Comparison of ENCODE assay signal across 8 cellular contexts in genomic region chr21:45982256-45982757, GRCh38. TPM values are rescaled to one million over a fixed set of nuclear protein-coding genes. Genes with fewer than 3 reads are reported as not detected.
DNase-seq lines count a peak whose midpoint lies in the region; ATAC-seq and TF ChIP-seq lines count a peak whose summit lies in the region.

No MANE protein-coding gene starts in this region.

- no peaks in the 10 kb centered on the region for H4K20me1 ChIP-seq in HCT116 (ENCODE audit: insufficient read depth)
- H4K20me1 ChIP-seq in smooth muscle cell (ENCODE audit: low read depth), result peaks cover 57% of the 10 kb centered on the region

- H3K4me1 ChIP-seq in HCT116 (ENCODE audit: control insufficient read depth in 1 of 2, insufficient read depth in 2 of 2, low read length in 2 of 2) (peaks cover 3 to 35% of the 10 kb centered on the region in 2 experiments; a peak in 3 of 4 replicates), iPS-18a (ENCODE audit: control insufficient read depth, low read depth, low read length) (peaks cover 3% of the 10 kb centered on the region), smooth muscle cell (ENCODE audit: low read depth) (peaks cover 12% of the 10 kb centered on the region)

- CTCF ChIA-PET in HCT116 (lab: Charles Lee), result no interaction called here

- H3K4me3 ChIP-seq in HCT116 (replicated peaks in 1 of 2; ENCODE audit: low read depth in 1 of 2, low read length in 2 of 2) (peak overlapping the region; percentile 76 to 82), iPS-18a (ENCODE audit: low read length) (peak overlapping the region; percentile 64), smooth muscle cell (peak overlapping the region; percentile 97)

- H2AFZ ChIP-seq in HCT116 (ENCODE audit: low read depth, low read length, poor library complexity, severe bottlenecking), result no peak overlapping the region
- H2AFZ ChIP-seq in smooth muscle cell (ENCODE audit: low read depth), result no peak overlapping the region

- TF ChIP-seq RAD21 in HCT116 (IDR thresholded peaks at IDR 0.05; ENCODE audit: low read depth), result no peak

- H3K9ac ChIP-seq in HCT116 (ENCODE audit: low read length), result peak overlapping the region; percentile 83
- H3K9ac ChIP-seq in iPS-18a (ENCODE audit: low read length), result peak overlapping the region; percentile 56
- peak overlapping the region; percentile 84 for H3K9ac ChIP-seq in smooth muscle cell (ENCODE audit: low read depth)

- no peak for TF ChIP-seq POLR2A in HCT116 (IDR thresholded peaks at IDR 0.05; ENCODE audit: borderline replicate concordance, extremely low read depth, insufficient read depth, insufficient read length)

- intact Hi-C loops in HCT116 (cut with micrococcal nuclease), result no loop called here

- H3K9me3 ChIP-seq in HCT116 (ENCODE audit: control insufficient read depth in 1 of 2, insufficient read depth in 1 of 2, low read depth in 1 of 2, low read length in 2 of 2) (no peaks in the 10 kb centered on the region), iPS-18a (ENCODE audit: control insufficient read depth, low read depth, low read length) (no peaks in the 10 kb centered on the region), smooth muscle cell (replicated peaks; ENCODE audit: low read depth) (no peaks in the 10 kb centered on the region)

- RAD21 ChIA-PET in HCT116 (lab: Charles Lee; ENCODE audit: low non-redundant PET in 1 of 2, low total read pairs in 2 of 2, uncharacterized antibody in 2 of 2, unreplicated experiment in 2 of 2), result no interaction called here

- no peak for TF ChIP-seq CTCF in HCT116 (IDR thresholded peaks at IDR 0.05 in 2 of 3, conservative IDR thresholded peaks at IDR 0.05 in 1 of 3; ENCODE audit: borderline replicate concordance in 1 of 3, insufficient read depth in 1 of 3, low read depth in 2 of 3, low read length in 2 of 3)
- TF ChIP-seq CTCF in smooth muscle cell (IDR thresholded peaks at IDR 0.05; ENCODE audit: borderline replicate concordance, insufficient read depth, poor library complexity, severe bottlenecking), result no peak

- H3K27ac ChIP-seq in HCT116 (ENCODE audit: low read depth, low read length) (peak overlapping the region; percentile 90), angular gyrus (ENCODE audit: low read depth, low read length) (peak overlapping the region; percentile 58), iPS-18a (ENCODE audit: low read length) (no peak overlapping the region), smooth muscle cell (ENCODE audit: low read depth) (peak overlapping the region; percentile 73)

- peak overlapping the region; percentile 95 for H3K4me2 ChIP-seq in HCT116 (ENCODE audit: low read length)
- H3K4me2 ChIP-seq in smooth muscle cell, result peak overlapping the region; percentile 99

- H3K79me2 ChIP-seq in HCT116 (ENCODE audit: insufficient read depth, low read length) (no peaks in the 10 kb centered on the region; the same call in 1 of the 2 replicates), smooth muscle cell (ENCODE audit: low read depth) (peaks cover 58% of the 10 kb centered on the region)

- 0 out of 2 replicates have a peak, but pooled peaks have one; percentile 2 for ATAC-seq in HCT116
- no peak for ATAC-seq in HG02973 (IDR thresholded peaks at IDR 0.05; ENCODE audit: unreplicated experiment)
- ATAC-seq in HG03045 (IDR thresholded peaks at IDR 0.05; ENCODE audit: unreplicated experiment), result no peak
- no peak for ATAC-seq in GM18502 (IDR thresholded peaks at IDR 0.05; ENCODE audit: poor library complexity, unreplicated experiment)

- 4% methylated on average over 31 of the region's 32 CpGs for WGBS in smooth muscle cell (ENCODE audit: low lambda C conversion rate)

- H3K9me2 ChIP-seq in HCT116 (ENCODE audit: insufficient read depth), result no peaks in the 10 kb centered on the region

- H3K36me3 ChIP-seq in HCT116 (ENCODE audit: control insufficient read depth in 1 of 2, insufficient read depth in 2 of 2, low read length in 2 of 2) (peaks cover 0 to 11% of the 10 kb centered on the region in 2 experiments; a peak in 2 of 4 replicates), iPS-18a (ENCODE audit: control insufficient read depth, low read depth, low read length) (peaks cover 16% of the 10 kb centered on the region), smooth muscle cell (ENCODE audit: low read depth) (no peaks in the 10 kb centered on the region)

- no peak for DNase-seq in HCT116 (ENCODE audit: low read depth, low spot score)
- no peak for DNase-seq in smooth muscle cell (lab: John Stamatoyannopoulos, UW; ENCODE audit: unreplicated experiment)
- no peak for DNase-seq in NCI-H146 treated with DMSO at 0.1 percent for 48 hours (lab: John Stamatoyannopoulos, UW; ENCODE audit: unreplicated experiment)

- peaks cover 33% of the 10 kb centered on the region for H3F3A ChIP-seq in smooth muscle cell (ENCODE audit: low read depth)

- H3K27me3 ChIP-seq in HCT116 (ENCODE audit: insufficient read depth, low read length) (no peaks in the 10 kb centered on the region), iPS-18a (ENCODE audit: control insufficient read depth, insufficient read depth, low read length) (peaks cover 22% of the 10 kb centered on the region), smooth muscle cell (ENCODE audit: low read depth) (no peaks in the 10 kb centered on the region)

- no TSS peak for BruUV-seq in HCT116 (replicated peaks; lab: Mats Ljungman, UMichigan)

- POLR2A ChIA-PET in HCT116 (lab: Charles Lee), result interaction anchor here (1.4 kb wide), 1 partner anchor 11 kb away, joined by 4 read pairs; no protein-coding TSS in a partner anchor

TF ChIP-seq in HCT116, 20 proteins besides CTCF, POLR2A, EP300 and RAD21:
- no peak for TF ChIP-seq SRF (IDR thresholded peaks at IDR 0.05; ENCODE audit: low read depth)
- TF ChIP-seq, protein P1, sequence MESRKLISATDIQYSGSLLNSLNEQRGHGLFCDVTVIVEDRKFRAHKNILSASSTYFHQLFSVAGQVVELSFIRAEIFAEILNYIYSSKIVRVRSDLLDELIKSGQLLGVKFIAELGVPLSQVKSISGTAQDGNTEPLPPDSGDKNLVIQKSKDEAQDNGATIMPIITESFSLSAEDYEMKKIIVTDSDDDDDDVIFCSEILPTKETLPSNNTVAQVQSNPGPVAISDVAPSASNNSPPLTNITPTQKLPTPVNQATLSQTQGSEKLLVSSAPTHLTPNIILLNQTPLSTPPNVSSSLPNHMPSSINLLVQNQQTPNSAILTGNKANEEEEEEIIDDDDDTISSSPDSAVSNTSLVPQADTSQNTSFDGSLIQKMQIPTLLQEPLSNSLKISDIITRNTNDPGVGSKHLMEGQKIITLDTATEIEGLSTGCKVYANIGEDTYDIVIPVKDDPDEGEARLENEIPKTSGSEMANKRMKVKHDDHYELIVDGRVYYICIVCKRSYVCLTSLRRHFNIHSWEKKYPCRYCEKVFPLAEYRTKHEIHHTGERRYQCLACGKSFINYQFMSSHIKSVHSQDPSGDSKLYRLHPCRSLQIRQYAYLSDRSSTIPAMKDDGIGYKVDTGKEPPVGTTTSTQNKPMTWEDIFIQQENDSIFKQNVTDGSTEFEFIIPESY (IDR thresholded peaks at IDR 0.05; ENCODE audit: extremely low read depth, insufficient replicate concordance, low read length), result no peak
- no peak for TF ChIP-seq ZFX (IDR thresholded peaks at IDR 0.05)
- TF ChIP-seq EGR1 (IDR thresholded peaks at IDR 0.05; ENCODE audit: low read depth), result no peak
- no peak for TF ChIP-seq EZH2 (IDR thresholded peaks at IDR 0.05)
- TF ChIP-seq SP1 (IDR thresholded peaks at IDR 0.05; ENCODE audit: low read depth), result no peak
- TF ChIP-seq POLR2AphosphoS5 (IDR thresholded peaks at IDR 0.05; ENCODE audit: low read depth, low read length), result no peak
- no peak for TF ChIP-seq ATF3 (IDR thresholded peaks at IDR 0.05)
- TF ChIP-seq FOSL1 (IDR thresholded peaks at IDR 0.05; ENCODE audit: low read depth), result no peak
- TF ChIP-seq SIN3A (IDR thresholded peaks at IDR 0.05; ENCODE audit: low read depth), result no peak
- no peak for TF ChIP-seq EZH2phosphoT487 (IDR thresholded peaks at IDR 0.05; ENCODE audit: borderline replicate concordance)
- TF ChIP-seq TCF7L2 (IDR thresholded peaks at IDR 0.05; ENCODE audit: borderline replicate concordance, extremely low read depth, insufficient read depth, insufficient read length), result no peak
- TF ChIP-seq YY1 (IDR thresholded peaks at IDR 0.05; ENCODE audit: extremely low read depth, insufficient replicate concordance, low read depth, low read length), result no peak
- TF ChIP-seq CEBPB (IDR thresholded peaks at IDR 0.05; ENCODE audit: low read depth), result no peak
- TF ChIP-seq JUND (IDR thresholded peaks at IDR 0.05), result no peak

RNA-seq across cellular contexts. Expression of gene COL6A1, which starts 0.7 kb away (rescaled TPM):
- 87.5 TPM for total RNA-seq in HCT116 (2021; ENCODE audit: unreplicated experiment)
- 96.4 and 117 TPM in 2 replicates for polyA plus RNA-seq in HCT116 (2012)
- 1,267 and 1,292 TPM in 2 replicates for total RNA-seq in smooth muscle cell
- polyA plus RNA-seq in smooth muscle cell, result 2,075 and 2,827 TPM in 2 replicates

Comparison
In these comparisons a context has a peak if more than half of its experiments do, and no peak if none do; other contexts are left out.
1. RNA of gene COL6A1, which starts 0.7 kb away (total RNA-seq): 1,267 to 1,292 TPM in smooth muscle cell; 87.5 TPM in HCT116 (single experiment); every median in the first group is over 10 times any median in the second.
2. Peak in every context shown above with its lines, with median percentiles within 50 percentile points of each other: H3K4me3 ChIP-seq and H3K9ac ChIP-seq.